In the genomic region with DNA sequence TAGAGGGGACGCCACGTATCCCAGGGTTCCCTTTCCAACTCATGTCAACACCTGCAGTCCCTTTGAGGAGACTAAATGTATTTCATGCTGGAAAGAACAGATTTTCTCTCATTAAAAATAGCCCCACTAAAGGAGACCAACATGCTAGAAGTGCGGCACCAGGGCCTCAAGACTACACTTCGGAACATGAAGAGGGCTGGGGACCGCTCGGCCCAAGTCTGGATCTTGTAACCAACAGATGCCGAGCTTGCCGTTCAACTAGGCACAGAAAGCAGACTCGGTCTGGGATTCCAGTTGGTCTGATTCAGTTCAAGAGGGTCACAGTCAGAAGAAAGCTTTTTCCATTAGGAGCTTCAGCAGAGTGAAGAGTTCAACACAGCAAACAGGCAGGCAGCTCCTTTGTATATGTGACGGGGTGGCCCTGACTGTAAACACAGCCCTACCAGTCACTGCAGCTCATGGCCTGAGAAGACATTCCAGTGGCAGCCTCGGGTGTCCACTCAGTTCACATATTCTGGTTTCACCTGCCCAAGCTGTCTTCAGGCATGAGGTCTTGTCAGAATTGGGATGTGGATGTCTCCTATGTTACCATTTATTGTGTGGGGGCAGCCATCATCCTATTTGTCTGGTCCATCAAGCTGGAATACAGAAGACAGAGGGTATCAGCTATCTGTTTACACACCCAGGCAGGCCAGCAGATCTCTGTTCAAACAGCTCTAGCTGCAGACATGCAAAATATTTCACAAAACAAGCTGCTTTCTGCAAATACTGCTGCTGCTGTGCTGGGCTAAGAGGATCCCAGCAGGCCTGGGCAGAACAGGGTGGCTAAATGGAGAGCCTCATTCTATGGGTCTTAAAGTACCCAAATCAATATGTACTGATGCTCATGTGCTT, we compare ENCODE assay signal across 1 cellular context.
TF ChIP-seq lines count a peak whose summit lies in the region.

No MANE protein-coding gene starts in this region.

TF ChIP-seq in K562, 482 proteins besides CTCF, POLR2A, EP300 and RAD21:
- peak; percentile 3; the same call in 1 of the 2 replicates for TF ChIP-seq POLR2G (IDR thresholded peaks at IDR 0.05; ENCODE audit: low read depth, low read length)
- no peak for TF ChIP-seq TEAD2 (tag; IDR thresholded peaks at IDR 0.05)
- peak; percentile 14; the same call in 1 of the 2 replicates for TF ChIP-seq SP1 (CRISPR knock-in tag; IDR thresholded peaks at IDR 0.05)
- TF ChIP-seq ETS2 (tag; IDR thresholded peaks at IDR 0.05; ENCODE audit: borderline replicate concordance, poor library complexity, severe bottlenecking) = no peak
- no peak for TF ChIP-seq ZNF133 (CRISPR knock-in tag; IDR thresholded peaks at IDR 0.05)
